In genomic region chr4:102543030-102543505, GRCh38 we compare ENCODE assay signal across 14 cellular contexts. TPM values are rescaled to one million over a fixed set of nuclear protein-coding genes. Genes with fewer than 3 reads are reported as not detected.
DNase-seq lines count a peak whose midpoint lies in the region; ATAC-seq, FAIRE-seq and TF ChIP-seq lines count a peak whose summit lies in the region.
"Had no signal": no experiment of that assay in that cellular context is flagged by ENCODE, and none has a peak within 500 bp of the region (broad histone marks: within the 10 kb centered on the region; RNA-seq: fewer than 3 reads in every experiment).

No MANE protein-coding gene starts in this region.

- POLR2A ChIA-PET in HepG2 (lab: Yijun Ruan, JAX), result no interaction called here

- no peak for TF ChIP-seq EP300 in HepG2 (IDR thresholded peaks at IDR 0.05; ENCODE audit: low read depth in 2 of 2, low read length in 2 of 2)
- no peak for TF ChIP-seq EP300 in HepG2 (CRISPR knock-in tag; IDR thresholded peaks at IDR 0.05; ENCODE audit: borderline replicate concordance)

- no peak overlapping the region for H3K4me2 ChIP-seq in HepG2 (ENCODE audit: low read depth, low read length)

- in situ Hi-C loops in HepG2 (cut with HindIII; ENCODE audit: extremely low pct_ligation_motif_present, low pct_unique_long_range_greater_than_20kb), result no loop called here

- H3K36me3 ChIP-seq in HepG2 (replicated peaks in 1 of 2; ENCODE audit: control insufficient read depth in 1 of 2, insufficient read depth in 2 of 2, low read length in 2 of 2), result peaks cover 6 to 20% of the 10 kb centered on the region in 2 experiments; a peak in 3 of 5 replicates

- DNase-seq in GM18507 (ENCODE audit: extremely low spot score, insufficient read length, low read depth) (no peak), germinal center (ENCODE audit: low spot score) (no peak), HK-2 (ENCODE audit: unreplicated experiment) (no peak), HepG2 (ENCODE audit: low spot score) (no peak), NCI-H1092 treated with DMSO at 0.1 percent for 48 hours (lab: John Stamatoyannopoulos, UW) (no peak)
- no peak for DNase-seq in activated naive CD8-positive, alpha-beta T cell treated with anti-CD3 and anti-CD28 coated beads, Interleukin-2, amount 50 U/mL, for 24 hours
- DNase-seq: activated CD8-positive, alpha-beta T cell treated with anti-CD3 and anti-CD28 coated beads for 36 hours; body of pancreas; Calu3; NCI-H1048; stimulated activated naive CD4-positive, alpha-beta T cell had no signal

- WGBS in HepG2 (ENCODE audit: low lambda C conversion rate), result 96% methylated on average over 5 of the region's 5 CpGs

- no peak for TF ChIP-seq RAD21 in HepG2 (CRISPR knock-in tag; IDR thresholded peaks at IDR 0.05)

- intact Hi-C loops in HepG2 (cut with micrococcal nuclease; ENCODE audit: unreplicated experiment), result no loop called here

- no peaks in the 10 kb centered on the region for H4K20me1 ChIP-seq in HepG2 (ENCODE audit: insufficient read depth, low read length)

- H2AFZ ChIP-seq in HepG2 (ENCODE audit: low read length), result no peak overlapping the region

- peak overlapping the region; percentile 70 for H3K27ac Mint-ChIP-seq in activated naive CD8-positive, alpha-beta T cell treated with anti-CD3 and anti-CD28 coated beads, Interleukin-2, amount 50 U/mL, for 24 hours
- H3K27ac Mint-ChIP-seq: activated CD8-positive, alpha-beta T cell treated with anti-CD3 and anti-CD28 coated beads for 36 hours had no signal

- H3K36me3 Mint-ChIP-seq in activated naive CD8-positive, alpha-beta T cell treated with anti-CD3 and anti-CD28 coated beads, Interleukin-2, amount 50 U/mL, for 24 hours (ENCODE audit: low read depth), result peaks cover 74% of the 10 kb centered on the region

- no TSS peak for BruUV-seq in HepG2 (replicated peaks; lab: Mats Ljungman, UMichigan)

- no peaks in the 10 kb centered on the region for H3K4me1 ChIP-seq in HepG2 (ENCODE audit: insufficient read depth, low read length)
- H3K4me1 ChIP-seq: body of pancreas had no signal

- H3K9ac ChIP-seq in HepG2 (ENCODE audit: insufficient read depth, low read depth, low read length), result no peak overlapping the region

- peaks cover 61% of the 10 kb centered on the region for H3K4me1 Mint-ChIP-seq in activated naive CD8-positive, alpha-beta T cell treated with anti-CD3 and anti-CD28 coated beads, Interleukin-2, amount 50 U/mL, for 24 hours

- H3K9me3 ChIP-seq in HepG2 (ENCODE audit: low read length), result no peaks in the 10 kb centered on the region
- H3K9me3 ChIP-seq: body of pancreas had no signal

- no peak overlapping the region for H3K27ac ChIP-seq in HepG2 (ENCODE audit: extremely low read length, insufficient read depth, low read length)
- H3K27ac ChIP-seq: body of pancreas had no signal

- peak; percentile 86 for FAIRE-seq in GM18507 (lab: Jason Lieb, UNC)
- no peak for FAIRE-seq in HepG2 (lab: Jason Lieb, UNC)
- FAIRE-seq: RCC 7860 had no signal

- TF ChIP-seq CTCF in HepG2 (CRISPR knock-in tag; IDR thresholded peaks at IDR 0.05), result no peak

- no peak overlapping the region for H3K4me3 Mint-ChIP-seq in activated naive CD8-positive, alpha-beta T cell treated with anti-CD3 and anti-CD28 coated beads, Interleukin-2, amount 50 U/mL, for 24 hours
- H3K4me3 Mint-ChIP-seq: activated CD8-positive, alpha-beta T cell treated with anti-CD3 and anti-CD28 coated beads for 36 hours had no signal

- no peak overlapping the region for H3K4me3 ChIP-seq in HepG2 (replicated peaks in 1 of 3; ENCODE audit: insufficient read depth in 1 of 3, low read depth in 2 of 3, low read length in 3 of 3)
- H3K4me3 ChIP-seq: body of pancreas had no signal

- no peaks in the 10 kb centered on the region for H3K27me3 ChIP-seq in HepG2 (ENCODE audit: control insufficient read depth in 1 of 2, insufficient read depth in 2 of 2, low read length in 2 of 2)
- H3K27me3 ChIP-seq: body of pancreas had no signal

- no peaks in the 10 kb centered on the region for H3K9me3 Mint-ChIP-seq in activated naive CD8-positive, alpha-beta T cell treated with anti-CD3 and anti-CD28 coated beads, Interleukin-2, amount 50 U/mL, for 24 hours
- H3K9me3 Mint-ChIP-seq: activated CD8-positive, alpha-beta T cell treated with anti-CD3 and anti-CD28 coated beads for 36 hours had no signal

- no peaks in the 10 kb centered on the region for H3K79me2 ChIP-seq in HepG2 (ENCODE audit: insufficient read depth, low read length)

- CTCF ChIA-PET in HepG2 (lab: Yijun Ruan, JAX; ENCODE audit: low intra/inter-chr PET ratio, low total read pairs), result no interaction called here

- TF ChIP-seq POLR2A in HepG2 (IDR thresholded peaks at IDR 0.05; ENCODE audit: insufficient read depth in 1 of 2, low read depth in 2 of 2, low read length in 2 of 2), result no peak

- H3K27me3 Mint-ChIP-seq in activated naive CD8-positive, alpha-beta T cell treated with anti-CD3 and anti-CD28 coated beads, Interleukin-2, amount 50 U/mL, for 24 hours, result no peaks in the 10 kb centered on the region
- H3K27me3 Mint-ChIP-seq: activated CD8-positive, alpha-beta T cell treated with anti-CD3 and anti-CD28 coated beads for 36 hours had no signal

- ATAC-seq in GM21360 (IDR thresholded peaks at IDR 0.05; ENCODE audit: unreplicated experiment), result peak; percentile 54
- ATAC-seq in HG03060 (IDR thresholded peaks at IDR 0.05; ENCODE audit: low read depth, unreplicated experiment), result peak; percentile 73
- no peak for ATAC-seq in activated naive CD8-positive, alpha-beta T cell treated with anti-CD3 and anti-CD28 coated beads, Interleukin-2, amount 50 U/mL, for 24 hours
- ATAC-seq in HepG2, result no peak
- ATAC-seq: activated CD8-positive, alpha-beta T cell treated with anti-CD3 and anti-CD28 coated beads for 36 hours; body of pancreas had no signal

TF ChIP-seq in HepG2, 621 proteins besides CTCF, POLR2A, EP300 and RAD21 (continues in another document):
- TF ChIP-seq, protein P1, sequence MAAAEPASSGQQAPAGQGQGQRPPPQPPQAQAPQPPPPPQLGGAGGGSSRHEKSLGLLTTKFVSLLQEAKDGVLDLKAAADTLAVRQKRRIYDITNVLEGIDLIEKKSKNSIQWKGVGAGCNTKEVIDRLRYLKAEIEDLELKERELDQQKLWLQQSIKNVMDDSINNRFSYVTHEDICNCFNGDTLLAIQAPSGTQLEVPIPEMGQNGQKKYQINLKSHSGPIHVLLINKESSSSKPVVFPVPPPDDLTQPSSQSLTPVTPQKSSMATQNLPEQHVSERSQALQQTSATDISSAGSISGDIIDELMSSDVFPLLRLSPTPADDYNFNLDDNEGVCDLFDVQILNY (CRISPR knock-in tag; conservative IDR thresholded peaks at IDR 0.05), result no peak
- TF ChIP-seq ZBTB38 (CRISPR knock-in tag; IDR thresholded peaks at IDR 0.05), result no peak
- no peak for TF ChIP-seq NRL (CRISPR knock-in tag; IDR thresholded peaks at IDR 0.05; ENCODE audit: borderline replicate concordance)
- TF ChIP-seq NFRKB (IDR thresholded peaks at IDR 0.05), result no peak
- TF ChIP-seq, protein P2, sequence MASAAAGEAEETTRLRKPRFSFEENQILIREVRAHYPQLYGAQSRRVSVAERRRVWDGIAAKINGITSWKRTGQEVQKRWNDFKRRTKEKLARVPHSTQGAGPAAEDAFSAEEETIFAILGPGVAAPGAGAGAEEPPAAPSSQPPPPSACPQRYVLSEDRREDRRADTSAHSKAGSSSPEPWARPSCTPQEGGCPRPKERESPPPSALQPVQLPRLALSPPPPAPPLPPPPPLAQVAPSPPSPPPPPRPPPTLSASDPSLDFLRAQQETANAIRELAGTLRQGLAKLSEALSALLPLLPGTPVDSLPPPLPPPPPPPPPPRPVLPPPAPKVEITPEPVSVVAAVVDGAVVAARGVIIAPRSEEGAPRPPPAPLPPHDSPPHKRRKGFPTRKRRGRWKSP (CRISPR knock-in tag; IDR thresholded peaks at IDR 0.05), result no peak
- TF ChIP-seq ARNTL (CRISPR knock-in tag; IDR thresholded peaks at IDR 0.05), result no peak
- no peak for TF ChIP-seq ZNF331 (CRISPR knock-in tag; IDR thresholded peaks at IDR 0.05)
- no peak for TF ChIP-seq ZNF282 (IDR thresholded peaks at IDR 0.05; ENCODE audit: partially characterized antibody)
- TF ChIP-seq RBM39 (IDR thresholded peaks at IDR 0.05; ENCODE audit: low read depth, low read length, poor library complexity, severe bottlenecking), result no peak
- no peak for TF ChIP-seq ZNF335 (CRISPR knock-in tag; IDR thresholded peaks at IDR 0.05)
- no peak for TF ChIP-seq PHF8 (CRISPR knock-in tag; IDR thresholded peaks at IDR 0.05)
- TF ChIP-seq ZC3H13 (CRISPR knock-in tag; IDR thresholded peaks at IDR 0.05), result no peak
- no peak for TF ChIP-seq DNMT3B (CRISPR knock-in tag; conservative IDR thresholded peaks at IDR 0.05)
- TF ChIP-seq, protein P3, sequence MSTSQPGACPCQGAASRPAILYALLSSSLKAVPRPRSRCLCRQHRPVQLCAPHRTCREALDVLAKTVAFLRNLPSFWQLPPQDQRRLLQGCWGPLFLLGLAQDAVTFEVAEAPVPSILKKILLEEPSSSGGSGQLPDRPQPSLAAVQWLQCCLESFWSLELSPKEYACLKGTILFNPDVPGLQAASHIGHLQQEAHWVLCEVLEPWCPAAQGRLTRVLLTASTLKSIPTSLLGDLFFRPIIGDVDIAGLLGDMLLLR (CRISPR knock-in tag; IDR thresholded peaks at IDR 0.05), result no peak
- no peak for TF ChIP-seq GABPB1 (CRISPR knock-in tag; IDR thresholded peaks at IDR 0.05)

RNA-seq across cellular contexts. Expression of gene NFKB1, which starts 41.9 kb away (rescaled TPM):
- total RNA-seq in HepG2 (2016; rRNA removed; fragmentation: Illumina TruSeq; extraction: Trizol), result 31.6 and 37.6 TPM in 2 replicates
- total RNA-seq in HepG2 (2016; cell fraction: cytosol; rRNA removed; fragmentation: Illumina TruSeq; extraction: Trizol; ENCODE audit: low read depth), result 5.7 and 5.8 TPM in 2 replicates
- 32.0 and 36.4 TPM in 2 replicates for total RNA-seq in HepG2 (2016; cell fraction: insoluble cytoplasmic fraction; rRNA removed; fragmentation: Illumina TruSeq; extraction: Trizol)
- 16.5 and 17.1 TPM in 2 replicates for total RNA-seq in HepG2 (2016; cell fraction: membrane; rRNA removed; fragmentation: Illumina TruSeq; extraction: Trizol)
- total RNA-seq in HepG2 (2016; cell fraction: nucleus; rRNA removed; fragmentation: Illumina TruSeq; extraction: Trizol), result 21.7 and 23.1 TPM in 2 replicates
- polyA plus RNA-seq in HepG2 (2011; rRNA removed), result 15.3 and 15.4 TPM in 2 replicates
- polyA plus RNA-seq in HepG2 (2011; cell fraction: cytosol; rRNA removed), result 13.4 and 14.7 TPM in 2 replicates
- polyA plus RNA-seq in HepG2 (2011; cell fraction: nucleus; rRNA removed), result 13.2 and 14.1 TPM in 2 replicates
- 16.4 TPM in 2 replicates for polyA plus RNA-seq in HepG2 (2012)
- polyA plus RNA-seq in HepG2 (2016; cell fraction: cytosol; fragmentation: Illumina TruSeq; extraction: Trizol; ENCODE audit: low read depth), result 2.1 and 2.3 TPM in 2 replicates
- polyA plus RNA-seq in HepG2 (2016; cell fraction: insoluble cytoplasmic fraction; fragmentation: Illumina TruSeq; extraction: Trizol; ENCODE audit: low read depth), result 30.3 and 33.0 TPM in 2 replicates
- 6.8 and 8.3 TPM in 2 replicates for polyA plus RNA-seq in HepG2 (2016; cell fraction: membrane; fragmentation: Illumina TruSeq; extraction: Trizol; ENCODE audit: low read depth)
- 20.3 and 23.7 TPM in 2 replicates for polyA plus RNA-seq in HepG2 (2016; cell fraction: nucleus; fragmentation: Illumina TruSeq; extraction: Trizol; ENCODE audit: insufficient read depth, low read depth)
- 23.9 and 27.4 TPM in 2 replicates for polyA minus RNA-seq in HepG2 (2011; rRNA and poly(A)+ RNA removed; ENCODE audit: low replicate concordance)
- polyA minus RNA-seq in HepG2 (2011; cell fraction: cytosol; rRNA and poly(A)+ RNA removed), result 12.5 and 12.7 TPM in 2 replicates
- polyA minus RNA-seq in HepG2 (2011; cell fraction: nucleus; rRNA and poly(A)+ RNA removed), result 35.7 and 38.5 TPM in 2 replicates

Comparison
In these comparisons a context has a peak if more than half of its experiments do, and no peak if none do; other contexts are left out.
1. ATAC-seq: peak in GM21360 (single experiment) and HG03060 (single experiment); none in activated naive CD8-positive, alpha-beta T cell treated with anti-CD3 and anti-CD28 coated beads, Interleukin-2, amount 50 U/mL, for 24 hours (single experiment) and HepG2 (single experiment).